ENCODE assay signal across 20 cellular contexts in the genomic region with DNA sequence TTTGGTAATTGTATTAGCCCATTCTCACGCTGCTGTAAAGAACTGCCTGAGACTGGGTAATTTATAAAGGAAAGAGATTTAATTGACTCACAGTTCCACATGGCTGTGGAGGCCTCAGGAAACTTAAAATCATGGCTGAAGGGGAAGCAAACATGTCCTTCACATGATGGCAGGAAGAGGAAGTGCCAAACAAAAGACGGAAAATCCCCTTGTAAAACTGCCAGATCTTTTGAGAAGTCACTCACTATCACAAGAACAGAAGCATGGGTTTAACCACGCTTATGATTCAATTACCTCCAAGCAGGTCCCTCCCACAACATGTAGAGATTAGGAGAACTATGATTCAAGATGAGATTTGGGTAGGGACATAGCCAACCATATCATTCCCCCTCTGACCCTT.
"Had no signal": no experiment of that assay in that cellular context is flagged by ENCODE, and none has a peak within 500 bp of the region (broad histone marks: within the 10 kb centered on the region; RNA-seq: fewer than 3 reads in every experiment).

No MANE protein-coding gene starts in this region.

- DNase-seq: activated CD4-positive, alpha-beta T cell treated with anti-CD3 and anti-CD28 coated beads, Interleukin-2, amount 50 U/mL, for 1 hour; activated CD4-positive, CD25-positive, alpha-beta regulatory T cell treated with anti-CD3 and anti-CD28 coated beads, Interleukin-2, amount 50 U/mL, for 72 hours; activated effector memory CD4-positive, alpha-beta T cell treated with Interleukin-2 at 50 U/mL for 16 hours; activated naive CD4-positive, alpha-beta T cell treated with anti-CD3 and anti-CD28 coated beads for 36 hours; activated naive CD8-positive, alpha-beta T cell treated with anti-CD3 and anti-CD28 coated beads, Interleukin-2, amount 10 ng/mL, durations not matched to agents 7 days and 5 days; activated T-cell treated with anti-CD3 and anti-CD28 coated beads, Interleukin-2, amount 50 U/mL, for 72 hours; amygdala; cerebellar nuclear complex; foreskin melanocyte; glutamatergic neuron; hippocampal formation; kidney glomerular epithelial cell; left lung; natural killer cell; stimulated activated CD4-positive, alpha-beta T cell treated with anti-CD3 and anti-CD28 coated beads, Interleukin-4, amount 100 ng/mL, for 1 hour; stimulated activated naive CD4-positive, alpha-beta T cell; testis; trophoblast cell; uterus; WERI-Rb-1 had no signal

- ATAC-seq: activated T-cell treated with anti-CD3 and anti-CD28 coated beads, Interleukin-2, amount 50 U/mL, for 72 hours; left lung; natural killer cell had no signal
